Comparison of ENCODE assay signal across 15 cellular contexts in genomic region chr9:71663931-71664459, GRCh38.
DNase-seq lines count a peak whose midpoint lies in the region; ATAC-seq and TF ChIP-seq lines count a peak whose summit lies in the region.
"Had no signal": no experiment of that assay in that cellular context is flagged by ENCODE, and none has a peak within 500 bp of the region (broad histone marks: within the 10 kb centered on the region; RNA-seq: fewer than 3 reads in every experiment).

No MANE protein-coding gene starts in this region.

- no peak overlapping the region for H3K4me3 Mint-ChIP-seq in natural killer cell treated with Interleukin-12 subunit alpha and Interleukin-12 subunit beta and Interleukin-15 and Interleukin-18, amount 100 ng/mL, for 72 hours
- H3K4me3 Mint-ChIP-seq: activated naive CD8-positive, alpha-beta T cell treated with anti-CD3 and anti-CD28 coated beads, Interleukin-2, amount 10 ng/mL, durations not matched to agents 7 days and 5 days; B cell had no signal

- no peaks in the 10 kb centered on the region for H3K9me3 Mint-ChIP-seq in natural killer cell treated with Interleukin-12 subunit alpha and Interleukin-12 subunit beta and Interleukin-15 and Interleukin-18, amount 100 ng/mL, for 72 hours
- H3K9me3 Mint-ChIP-seq: activated naive CD8-positive, alpha-beta T cell treated with anti-CD3 and anti-CD28 coated beads, Interleukin-2, amount 10 ng/mL, durations not matched to agents 7 days and 5 days had no signal

- TF ChIP-seq CTCF in AG10803 (conservative IDR thresholded peaks at IDR 0.05; ENCODE audit: low read length) (no peak), IMR-90 (conservative IDR thresholded peaks at IDR 0.05; ENCODE audit: low read depth, low read length) (no peak)

- H2BK5ac ChIP-seq in IMR-90 (ENCODE audit: low read depth, low read length, poor library complexity, severe bottlenecking), result no peak overlapping the region

- H3K4me3 ChIP-seq in AG10803 (ENCODE audit: low read length) (no peak overlapping the region), IMR-90 (ENCODE audit: insufficient read depth, low read depth, low read length) (no peak overlapping the region)
- H3K4me3 ChIP-seq: hepatocyte, vagina had no signal

- no peak overlapping the region for H3K14ac ChIP-seq in IMR-90 (replicated peaks; ENCODE audit: low read depth, low read length)

- H4K8ac ChIP-seq in IMR-90 (ENCODE audit: low read depth in 2 of 2, low read length in 2 of 2), result no peak overlapping the region

- H2BK120ac ChIP-seq in IMR-90 (ENCODE audit: low read depth, low read length), result no peak overlapping the region

- no peak for TF ChIP-seq RAD21 in IMR-90 (IDR thresholded peaks at IDR 0.05; ENCODE audit: low read length)

- H2BK20ac ChIP-seq in IMR-90 (ENCODE audit: low read depth, low read length), result no peak overlapping the region

- no peaks in the 10 kb centered on the region for H4K20me1 ChIP-seq in IMR-90 (ENCODE audit: insufficient read depth, low read length)

- POLR2A ChIA-PET in IMR-90 (lab: Charles Lee; ENCODE audit: unreplicated experiment), result interaction anchor here (0.6 kb wide), 2 partner anchors 43 to 54 kb away, joined by 3 to 4 read pairs; no protein-coding TSS in a partner anchor

- no peak overlapping the region for H3K23ac ChIP-seq in IMR-90 (ENCODE audit: low read depth, low read length)

- no peaks in the 10 kb centered on the region for H3K79me1 ChIP-seq in IMR-90 (ENCODE audit: low read depth in 1 of 2, low read length in 2 of 2)

- TF ChIP-seq POLR2A in IMR-90 (IDR thresholded peaks at IDR 0.05; ENCODE audit: low read depth, low read length), result no peak

- peaks cover 2% of the 10 kb centered on the region; the same call in 1 of the 2 replicates for H3K4me1 ChIP-seq in IMR-90 (ENCODE audit: control insufficient read depth, insufficient read depth, low read length)

- no peak overlapping the region for H3K27ac ChIP-seq in IMR-90 (ENCODE audit: insufficient read depth, low read length)
- H3K27ac ChIP-seq: RWPE1, vagina had no signal

- dilution Hi-C loops in IMR-90 (cut with HindIII; ENCODE audit: low sequenced_read_pairs, unreplicated experiment), result no loop called here

- no peaks in the 10 kb centered on the region for H3K27me3 ChIP-seq in IMR-90 (ENCODE audit: control insufficient read depth, insufficient read depth, low read length)
- H3K27me3 ChIP-seq: hepatocyte, vagina had no signal

- H3K9me1 ChIP-seq in IMR-90 (ENCODE audit: insufficient read depth, low read length), result no peaks in the 10 kb centered on the region

- CTCF ChIA-PET in IMR-90 (lab: Yijun Ruan, JAX), result no interaction called here

- peak; percentile 80 for DNase-seq in AG10803 (ENCODE audit: low read depth)
- no peak for DNase-seq in IMR-90
- peak; percentile 54 for DNase-seq in epidermal melanocyte (ENCODE audit: insufficient read length, low spot score)
- DNase-seq in myocyte (ENCODE audit: low read depth), result peak; percentile 78
- DNase-seq in NCI-H524 treated with DMSO at 0.1 percent for 48 hours (lab: John Stamatoyannopoulos, UW), result no peak
- no peak for DNase-seq in iPS-NIHi7 (ENCODE audit: extremely low spot score)
- DNase-seq in GF-D8 (lab: John Stamatoyannopoulos, UW), result no peak
- DNase-seq in natural killer cell treated with Interleukin-12 subunit alpha and Interleukin-12 subunit beta and Interleukin-15 and Interleukin-18, amount 100 ng/mL, for 72 hours (ENCODE audit: low spot score), result no peak
- DNase-seq: activated naive CD8-positive, alpha-beta T cell treated with anti-CD3 and anti-CD28 coated beads, Interleukin-2, amount 10 ng/mL, durations not matched to agents 7 days and 5 days; NCI-H446; stimulated activated CD4-positive, alpha-beta T cell treated with anti-CD3 and anti-CD28 coated beads, Interleukin-12 subunit alpha, Interleukin-12 subunit beta, amount 100 ng/mL, for 4 hours had no signal

- peaks cover 0 to 5% of the 10 kb centered on the region in 2 donors for H3K27me3 Mint-ChIP-seq in natural killer cell treated with Interleukin-12 subunit alpha and Interleukin-12 subunit beta and Interleukin-15 and Interleukin-18, amount 100 ng/mL, for 72 hours

- no peaks in the 10 kb centered on the region for H3K36me3 Mint-ChIP-seq in natural killer cell treated with Interleukin-12 subunit alpha and Interleukin-12 subunit beta and Interleukin-15 and Interleukin-18, amount 100 ng/mL, for 72 hours
- H3K36me3 Mint-ChIP-seq: activated naive CD8-positive, alpha-beta T cell treated with anti-CD3 and anti-CD28 coated beads, Interleukin-2, amount 10 ng/mL, durations not matched to agents 7 days and 5 days had no signal

- H2AK5ac ChIP-seq in IMR-90 (ENCODE audit: low read depth, low read length), result no peak overlapping the region

- H3K4me1 Mint-ChIP-seq in natural killer cell treated with Interleukin-12 subunit alpha and Interleukin-12 subunit beta and Interleukin-15 and Interleukin-18, amount 100 ng/mL, for 72 hours (ENCODE audit: low read depth in 2 of 2), result peaks cover 15 to 18% of the 10 kb centered on the region in 2 donors
- H3K4me1 Mint-ChIP-seq: activated naive CD8-positive, alpha-beta T cell treated with anti-CD3 and anti-CD28 coated beads, Interleukin-2, amount 10 ng/mL, durations not matched to agents 7 days and 5 days; B cell had no signal

- H3K18ac ChIP-seq in IMR-90 (ENCODE audit: low read depth, low read length), result no peak overlapping the region

- H3K56ac ChIP-seq in IMR-90 (ENCODE audit: extremely low read depth, insufficient read depth, low read length), result no peak overlapping the region

- no peaks in the 10 kb centered on the region for H3K36me3 ChIP-seq in IMR-90 (ENCODE audit: control insufficient read depth, insufficient read depth, low read length)
- H3K36me3 ChIP-seq: vagina had no signal

- H2AK9ac ChIP-seq in IMR-90 (replicated peaks; ENCODE audit: low read depth, low read length, poor library complexity), result no peak overlapping the region

- BruUV-seq in IMR-90 (replicated peaks; lab: Mats Ljungman, UMichigan), result no TSS peak

- 80% methylated on average over 1 of the region's 4 CpGs; no CpG with 5 or more reads in 1 of the 2 experiments for WGBS in IMR-90 (ENCODE audit: extremely low coverage in 2 of 2, insufficient read length in 1 of 2), 2 experiments

- no peak overlapping the region for H3K4me2 ChIP-seq in IMR-90 (ENCODE audit: low read depth, low read length)
- H3K4me2 ChIP-seq: hepatocyte had no signal

- H3K9ac ChIP-seq in IMR-90 (ENCODE audit: low read depth, low read length), result no peak overlapping the region

- in situ Hi-C loops in IMR-90 (cut with MboI; ENCODE audit: low sequenced_read_pairs), result no loop called here

- H2BK15ac ChIP-seq in IMR-90 (ENCODE audit: low read depth, low read length), result no peak overlapping the region

- H3K27ac Mint-ChIP-seq in natural killer cell treated with Interleukin-12 subunit alpha and Interleukin-12 subunit beta and Interleukin-15 and Interleukin-18, amount 100 ng/mL, for 72 hours, result no peak overlapping the region
- H3K27ac Mint-ChIP-seq: activated naive CD8-positive, alpha-beta T cell treated with anti-CD3 and anti-CD28 coated beads, Interleukin-2, amount 10 ng/mL, durations not matched to agents 7 days and 5 days; B cell had no signal

- no peak overlapping the region for H4K5ac ChIP-seq in IMR-90 (ENCODE audit: low read depth, low read length)

- no peaks in the 10 kb centered on the region for H3K9me3 ChIP-seq in IMR-90 (ENCODE audit: control insufficient read depth, insufficient read depth, low read length)
- H3K9me3 ChIP-seq: vagina had no signal

- H4K91ac ChIP-seq in IMR-90 (ENCODE audit: insufficient read depth, low read depth, low read length), result no peak overlapping the region

- no peak overlapping the region for H3K4ac ChIP-seq in IMR-90 (ENCODE audit: low read depth, low read length)

- no peak overlapping the region for H2AFZ ChIP-seq in IMR-90 (replicated peaks; ENCODE audit: low read length, poor library complexity)
- H2AFZ ChIP-seq: hepatocyte had no signal

- ATAC-seq in IMR-90 (ENCODE audit: low read depth), result peak; percentile 38
- no peak for ATAC-seq in natural killer cell treated with Interleukin-12 subunit alpha and Interleukin-12 subunit beta and Interleukin-15 and Interleukin-18, amount 100 ng/mL, for 72 hours

- intact Hi-C loops in IMR-90 (cut with micrococcal nuclease), result no loop called here

TF ChIP-seq in IMR-90, 13 proteins besides CTCF, POLR2A, EP300 and RAD21:
- TF ChIP-seq RFX5 (IDR thresholded peaks at IDR 0.05; ENCODE audit: low read depth, low read length) (no peak), USF2 (IDR thresholded peaks at IDR 0.05; ENCODE audit: low read depth, low read length) (no peak), SMC3 (IDR thresholded peaks at IDR 0.05; ENCODE audit: low read depth, low read length) (no peak), CEBPB (IDR thresholded peaks at IDR 0.05; ENCODE audit: low read depth, low read length) (no peak), NFE2L2 (IDR thresholded peaks at IDR 0.05; ENCODE audit: low read depth, low read length) (no peak), FOS (IDR thresholded peaks at IDR 0.05; ENCODE audit: low read depth, low read length) (no peak), MAZ (IDR thresholded peaks at IDR 0.05; ENCODE audit: borderline replicate concordance, low read depth, low read length) (no peak)
TF ChIP-seq in IMR-90: peak in this region for 0.

Comparison
In these comparisons a context has a peak if more than half of its experiments do, and no peak if none do; other contexts are left out.
1. DNase-seq: peak in AG10803 (single experiment), epidermal melanocyte (single experiment) and myocyte (single experiment); none in IMR-90 (single experiment), NCI-H524 treated with DMSO at 0.1 percent for 48 hours (single experiment), iPS-NIHi7 (single experiment), GF-D8 (single experiment) and natural killer cell treated with Interleukin-12 subunit alpha and Interleukin-12 subunit beta and Interleukin-15 and Interleukin-18, amount 100 ng/mL, for 72 hours (single experiment).